1 cellular context compared by ENCODE assay signal in the genomic region with DNA sequence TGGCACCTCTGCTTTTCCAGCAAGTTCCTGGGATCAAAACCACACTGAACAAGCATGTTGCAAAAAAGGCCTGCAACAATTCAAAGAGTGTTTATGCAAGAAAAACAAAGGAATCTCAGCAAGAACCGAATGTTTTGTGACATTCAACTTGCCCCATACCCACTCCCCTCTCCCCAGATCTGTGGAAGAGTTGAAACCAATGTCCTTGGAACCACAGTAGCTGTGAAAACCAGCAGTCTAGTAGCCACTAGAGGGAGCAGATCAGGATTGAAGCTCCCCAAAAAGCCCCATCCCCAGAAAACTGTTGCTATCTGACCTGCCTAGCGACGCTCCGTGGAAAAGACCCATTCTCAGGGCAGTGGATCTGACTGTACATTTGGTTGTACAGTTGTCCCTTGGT.
TF ChIP-seq lines count a peak whose summit lies in the region.

No MANE protein-coding gene starts in this region.

TF ChIP-seq in H1, 55 proteins besides CTCF, POLR2A, EP300 and RAD21 (continued from another document):
- TF ChIP-seq, protein P1, sequence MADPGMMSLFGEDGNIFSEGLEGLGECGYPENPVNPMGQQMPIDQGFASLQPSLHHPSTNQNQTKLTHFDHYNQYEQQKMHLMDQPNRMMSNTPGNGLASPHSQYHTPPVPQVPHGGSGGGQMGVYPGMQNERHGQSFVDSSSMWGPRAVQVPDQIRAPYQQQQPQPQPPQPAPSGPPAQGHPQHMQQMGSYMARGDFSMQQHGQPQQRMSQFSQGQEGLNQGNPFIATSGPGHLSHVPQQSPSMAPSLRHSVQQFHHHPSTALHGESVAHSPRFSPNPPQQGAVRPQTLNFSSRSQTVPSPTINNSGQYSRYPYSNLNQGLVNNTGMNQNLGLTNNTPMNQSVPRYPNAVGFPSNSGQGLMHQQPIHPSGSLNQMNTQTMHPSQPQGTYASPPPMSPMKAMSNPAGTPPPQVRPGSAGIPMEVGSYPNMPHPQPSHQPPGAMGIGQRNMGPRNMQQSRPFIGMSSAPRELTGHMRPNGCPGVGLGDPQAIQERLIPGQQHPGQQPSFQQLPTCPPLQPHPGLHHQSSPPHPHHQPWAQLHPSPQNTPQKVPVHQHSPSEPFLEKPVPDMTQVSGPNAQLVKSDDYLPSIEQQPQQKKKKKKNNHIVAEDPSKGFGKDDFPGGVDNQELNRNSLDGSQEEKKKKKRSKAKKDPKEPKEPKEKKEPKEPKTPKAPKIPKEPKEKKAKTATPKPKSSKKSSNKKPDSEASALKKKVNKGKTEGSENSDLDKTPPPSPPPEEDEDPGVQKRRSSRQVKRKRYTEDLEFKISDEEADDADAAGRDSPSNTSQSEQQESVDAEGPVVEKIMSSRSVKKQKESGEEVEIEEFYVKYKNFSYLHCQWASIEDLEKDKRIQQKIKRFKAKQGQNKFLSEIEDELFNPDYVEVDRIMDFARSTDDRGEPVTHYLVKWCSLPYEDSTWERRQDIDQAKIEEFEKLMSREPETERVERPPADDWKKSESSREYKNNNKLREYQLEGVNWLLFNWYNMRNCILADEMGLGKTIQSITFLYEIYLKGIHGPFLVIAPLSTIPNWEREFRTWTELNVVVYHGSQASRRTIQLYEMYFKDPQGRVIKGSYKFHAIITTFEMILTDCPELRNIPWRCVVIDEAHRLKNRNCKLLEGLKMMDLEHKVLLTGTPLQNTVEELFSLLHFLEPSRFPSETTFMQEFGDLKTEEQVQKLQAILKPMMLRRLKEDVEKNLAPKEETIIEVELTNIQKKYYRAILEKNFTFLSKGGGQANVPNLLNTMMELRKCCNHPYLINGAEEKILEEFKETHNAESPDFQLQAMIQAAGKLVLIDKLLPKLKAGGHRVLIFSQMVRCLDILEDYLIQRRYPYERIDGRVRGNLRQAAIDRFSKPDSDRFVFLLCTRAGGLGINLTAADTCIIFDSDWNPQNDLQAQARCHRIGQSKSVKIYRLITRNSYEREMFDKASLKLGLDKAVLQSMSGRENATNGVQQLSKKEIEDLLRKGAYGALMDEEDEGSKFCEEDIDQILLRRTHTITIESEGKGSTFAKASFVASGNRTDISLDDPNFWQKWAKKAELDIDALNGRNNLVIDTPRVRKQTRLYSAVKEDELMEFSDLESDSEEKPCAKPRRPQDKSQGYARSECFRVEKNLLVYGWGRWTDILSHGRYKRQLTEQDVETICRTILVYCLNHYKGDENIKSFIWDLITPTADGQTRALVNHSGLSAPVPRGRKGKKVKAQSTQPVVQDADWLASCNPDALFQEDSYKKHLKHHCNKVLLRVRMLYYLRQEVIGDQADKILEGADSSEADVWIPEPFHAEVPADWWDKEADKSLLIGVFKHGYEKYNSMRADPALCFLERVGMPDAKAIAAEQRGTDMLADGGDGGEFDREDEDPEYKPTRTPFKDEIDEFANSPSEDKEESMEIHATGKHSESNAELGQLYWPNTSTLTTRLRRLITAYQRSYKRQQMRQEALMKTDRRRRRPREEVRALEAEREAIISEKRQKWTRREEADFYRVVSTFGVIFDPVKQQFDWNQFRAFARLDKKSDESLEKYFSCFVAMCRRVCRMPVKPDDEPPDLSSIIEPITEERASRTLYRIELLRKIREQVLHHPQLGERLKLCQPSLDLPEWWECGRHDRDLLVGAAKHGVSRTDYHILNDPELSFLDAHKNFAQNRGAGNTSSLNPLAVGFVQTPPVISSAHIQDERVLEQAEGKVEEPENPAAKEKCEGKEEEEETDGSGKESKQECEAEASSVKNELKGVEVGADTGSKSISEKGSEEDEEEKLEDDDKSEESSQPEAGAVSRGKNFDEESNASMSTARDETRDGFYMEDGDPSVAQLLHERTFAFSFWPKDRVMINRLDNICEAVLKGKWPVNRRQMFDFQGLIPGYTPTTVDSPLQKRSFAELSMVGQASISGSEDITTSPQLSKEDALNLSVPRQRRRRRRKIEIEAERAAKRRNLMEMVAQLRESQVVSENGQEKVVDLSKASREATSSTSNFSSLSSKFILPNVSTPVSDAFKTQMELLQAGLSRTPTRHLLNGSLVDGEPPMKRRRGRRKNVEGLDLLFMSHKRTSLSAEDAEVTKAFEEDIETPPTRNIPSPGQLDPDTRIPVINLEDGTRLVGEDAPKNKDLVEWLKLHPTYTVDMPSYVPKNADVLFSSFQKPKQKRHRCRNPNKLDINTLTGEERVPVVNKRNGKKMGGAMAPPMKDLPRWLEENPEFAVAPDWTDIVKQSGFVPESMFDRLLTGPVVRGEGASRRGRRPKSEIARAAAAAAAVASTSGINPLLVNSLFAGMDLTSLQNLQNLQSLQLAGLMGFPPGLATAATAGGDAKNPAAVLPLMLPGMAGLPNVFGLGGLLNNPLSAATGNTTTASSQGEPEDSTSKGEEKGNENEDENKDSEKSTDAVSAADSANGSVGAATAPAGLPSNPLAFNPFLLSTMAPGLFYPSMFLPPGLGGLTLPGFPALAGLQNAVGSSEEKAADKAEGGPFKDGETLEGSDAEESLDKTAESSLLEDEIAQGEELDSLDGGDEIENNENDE (IDR thresholded peaks at IDR 0.05; ENCODE audit: insufficient replicate concordance, low read length) = no peak
- TF ChIP-seq RNF2 (IDR thresholded peaks at IDR 0.05; ENCODE audit: borderline replicate concordance, low read depth, low read length, missing control alignments, poor library complexity, severe bottlenecking) (no peak), SRF (IDR thresholded peaks at IDR 0.05; ENCODE audit: low read depth, low read length) (no peak), TAF1 (IDR thresholded peaks at IDR 0.05; ENCODE audit: low read depth, low read length) (no peak), POLR2AphosphoS5 (IDR thresholded peaks at IDR 0.05; ENCODE audit: low read depth, low read length) (no peak), SAP30 (IDR thresholded peaks at IDR 0.05; ENCODE audit: insufficient read depth, insufficient replicate concordance, low read length) (no peak), GABPA (IDR thresholded peaks at IDR 0.05; ENCODE audit: borderline replicate concordance, insufficient read depth, low read length) (no peak)
TF ChIP-seq in H1: peak in this region for 0.
